ENCODE assay signal across 11 cellular contexts in genomic region chr4:76723373-76723772, GRCh38.
DNase-seq lines count a peak whose midpoint lies in the region; ATAC-seq, FAIRE-seq and TF ChIP-seq lines count a peak whose summit lies in the region.
"Had no signal": no experiment of that assay in that cellular context is flagged by ENCODE, and none has a peak within 500 bp of the region (broad histone marks: within the 10 kb centered on the region; RNA-seq: fewer than 3 reads in every experiment).

No MANE protein-coding gene starts in this region.

- no peak for TF ChIP-seq EP300 in stomach (IDR thresholded peaks at IDR 0.05)

- no peaks in the 10 kb centered on the region for H3K36me3 ChIP-seq in stomach

- H3K27me3 Mint-ChIP-seq in WTC11 (ENCODE audit: low read depth), result no peaks in the 10 kb centered on the region

- no peaks in the 10 kb centered on the region for H3K9me3 ChIP-seq in AG04450 (ENCODE audit: control insufficient read depth, insufficient read depth, low read length)
- H3K9me3 ChIP-seq in stomach, result no peaks in the 10 kb centered on the region

- FAIRE-seq in frontal cortex (lab: Jason Lieb, UNC), result no peak
- FAIRE-seq: D721Med had no signal

- POLR2A ChIA-PET in AG04450 (lab: Yijun Ruan, JAX), result interaction anchor here (0.6 to 1.2 kb wide), 4 partner anchors 15 to 349 kb away, joined by 3 to 5 read pairs (median 4); no protein-coding TSS in a partner anchor
- POLR2A ChIA-PET in WTC11 (lab: Charles Lee), result interaction anchor here (1.3 kb wide), 1 partner anchor 34 kb away, joined by 3 read pairs; no protein-coding TSS in a partner anchor

- TF ChIP-seq POLR2A in stomach (IDR thresholded peaks at IDR 0.05), result no peak
- no peak for TF ChIP-seq POLR2A in lower leg skin (IDR thresholded peaks at IDR 0.05)

- H3K27ac Mint-ChIP-seq in WTC11, result peak overlapping the region; percentile 75
- H3K27ac Mint-ChIP-seq: activated CD8-positive, alpha-beta T cell treated with anti-CD3 and anti-CD28 coated beads, Interleukin-2, amount 10 ng/mL, durations not matched to agents 7 days and 5 days had no signal

- CTCF ChIA-PET in AG04450 (lab: Charles Lee) (interaction anchor here (0.6 to 1.0 kb wide), 4 partner anchors 10 to 266 kb away, joined by 3 to 4 read pairs (median 3); no protein-coding TSS in a partner anchor), WTC11 (lab: Charles Lee) (no interaction called here)

- peaks cover 0 to 35% (median 27%) of the 10 kb centered on the region in 4 donors for H3K4me1 ChIP-seq in stomach

- DNase-seq in AG04450 (ENCODE audit: low read depth, low spot score) (no peak), WTC11 (ENCODE audit: low spot score) (no peak), left colon (no peak), frontal cortex (ENCODE audit: low spot score in 2 of 2) (no peak), stomach (no peak), lower leg skin (ENCODE audit: low spot score in 2 of 2) (no peak)
- no peak for DNase-seq in central memory CD4-positive, alpha-beta T cell
- DNase-seq: activated CD8-positive, alpha-beta T cell treated with anti-CD3 and anti-CD28 coated beads, Interleukin-2, amount 10 ng/mL, durations not matched to agents 7 days and 5 days; NCI-H1694 treated with DMSO at 0.1 percent for 48 hours had no signal

- peak; percentile 48 for TF ChIP-seq CTCF in AG04450 (IDR thresholded peaks at IDR 0.05; ENCODE audit: low read depth, low read length)
- TF ChIP-seq CTCF in WTC11 (IDR thresholded peaks at IDR 0.05), result no peak
- no peak for TF ChIP-seq CTCF in stomach (IDR thresholded peaks at IDR 0.05)
- TF ChIP-seq CTCF in lower leg skin (IDR thresholded peaks at IDR 0.05), result no peak

- H3K4me3 ChIP-seq in AG04450 (ENCODE audit: low read depth, low read length) (no peak overlapping the region), stomach (no peak overlapping the region), lower leg skin (ENCODE audit: low read depth, poor library complexity, severe bottlenecking) (no peak overlapping the region)

- H3K27ac ChIP-seq in AG04450 (ENCODE audit: low read depth, low read length) (peak overlapping the region; percentile 68), stomach (peak overlapping the region in 1 of 5 donors; percentile 45)

- H3K27me3 ChIP-seq in AG04450 (ENCODE audit: control insufficient read depth, insufficient read depth, low read length) (no peaks in the 10 kb centered on the region), stomach (no peaks in the 10 kb centered on the region)

- H3K4me3 Mint-ChIP-seq in WTC11, result no peak overlapping the region
- H3K4me3 Mint-ChIP-seq: activated CD8-positive, alpha-beta T cell treated with anti-CD3 and anti-CD28 coated beads, Interleukin-2, amount 10 ng/mL, durations not matched to agents 7 days and 5 days had no signal

- 0 out of 2 replicates have a peak, but pooled peaks cover 2% of the 10 kb centered on the region for H3K9me3 Mint-ChIP-seq in WTC11

- ATAC-seq in GM21786 (IDR thresholded peaks at IDR 0.05; ENCODE audit: unreplicated experiment), result peak; percentile 50
- ATAC-seq in WTC11, result no peak
- ATAC-seq in left colon, result peak; percentile 56
- ATAC-seq: activated CD8-positive, alpha-beta T cell treated with anti-CD3 and anti-CD28 coated beads, Interleukin-2, amount 10 ng/mL, durations not matched to agents 7 days and 5 days had no signal

- peaks cover 8% of the 10 kb centered on the region for H3K36me3 Mint-ChIP-seq in WTC11

- peaks cover 63% of the 10 kb centered on the region for H3K4me1 Mint-ChIP-seq in WTC11

- intact Hi-C loops in left colon (cut with DNase I, micrococcal nuclease), result no loop called here
- intact Hi-C loops in stomach (cut with DNase I; ENCODE audit: low total_unique reads), result no loop called here
- intact Hi-C loops in lower leg skin (cut with DNase I; ENCODE audit: low total_unique reads), result no loop called here

TF ChIP-seq in WTC11, 78 proteins besides CTCF, POLR2A, EP300 and RAD21:
- TF ChIP-seq NR2C2 (CRISPR knock-in tag; IDR thresholded peaks at IDR 0.05) (no peak), SOX15 (CRISPR knock-in tag; IDR thresholded peaks at IDR 0.05) (no peak), GTF2I (CRISPR knock-in tag; conservative IDR thresholded peaks at IDR 0.05) (no peak), ZNF317 (CRISPR knock-in tag; IDR thresholded peaks at IDR 0.05; ENCODE audit: borderline replicate concordance, low read depth) (no peak), ZSCAN18 (CRISPR knock-in tag; IDR thresholded peaks at IDR 0.05) (no peak), ZNF416 (CRISPR knock-in tag; IDR thresholded peaks at IDR 0.05) (no peak), ETV6 (CRISPR knock-in tag; IDR thresholded peaks at IDR 0.05) (no peak), CDX4 (CRISPR knock-in tag; IDR thresholded peaks at IDR 0.05; ENCODE audit: borderline replicate concordance) (no peak)
- TF ChIP-seq, protein P1, sequence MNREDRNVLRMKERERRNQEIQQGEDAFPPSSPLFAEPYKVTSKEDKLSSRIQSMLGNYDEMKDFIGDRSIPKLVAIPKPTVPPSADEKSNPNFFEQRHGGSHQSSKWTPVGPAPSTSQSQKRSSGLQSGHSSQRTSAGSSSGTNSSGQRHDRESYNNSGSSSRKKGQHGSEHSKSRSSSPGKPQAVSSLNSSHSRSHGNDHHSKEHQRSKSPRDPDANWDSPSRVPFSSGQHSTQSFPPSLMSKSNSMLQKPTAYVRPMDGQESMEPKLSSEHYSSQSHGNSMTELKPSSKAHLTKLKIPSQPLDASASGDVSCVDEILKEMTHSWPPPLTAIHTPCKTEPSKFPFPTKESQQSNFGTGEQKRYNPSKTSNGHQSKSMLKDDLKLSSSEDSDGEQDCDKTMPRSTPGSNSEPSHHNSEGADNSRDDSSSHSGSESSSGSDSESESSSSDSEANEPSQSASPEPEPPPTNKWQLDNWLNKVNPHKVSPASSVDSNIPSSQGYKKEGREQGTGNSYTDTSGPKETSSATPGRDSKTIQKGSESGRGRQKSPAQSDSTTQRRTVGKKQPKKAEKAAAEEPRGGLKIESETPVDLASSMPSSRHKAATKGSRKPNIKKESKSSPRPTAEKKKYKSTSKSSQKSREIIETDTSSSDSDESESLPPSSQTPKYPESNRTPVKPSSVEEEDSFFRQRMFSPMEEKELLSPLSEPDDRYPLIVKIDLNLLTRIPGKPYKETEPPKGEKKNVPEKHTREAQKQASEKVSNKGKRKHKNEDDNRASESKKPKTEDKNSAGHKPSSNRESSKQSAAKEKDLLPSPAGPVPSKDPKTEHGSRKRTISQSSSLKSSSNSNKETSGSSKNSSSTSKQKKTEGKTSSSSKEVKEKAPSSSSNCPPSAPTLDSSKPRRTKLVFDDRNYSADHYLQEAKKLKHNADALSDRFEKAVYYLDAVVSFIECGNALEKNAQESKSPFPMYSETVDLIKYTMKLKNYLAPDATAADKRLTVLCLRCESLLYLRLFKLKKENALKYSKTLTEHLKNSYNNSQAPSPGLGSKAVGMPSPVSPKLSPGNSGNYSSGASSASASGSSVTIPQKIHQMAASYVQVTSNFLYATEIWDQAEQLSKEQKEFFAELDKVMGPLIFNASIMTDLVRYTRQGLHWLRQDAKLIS (CRISPR knock-in tag; IDR thresholded peaks at IDR 0.05; ENCODE audit: borderline replicate concordance), result no peak
TF ChIP-seq in WTC11: peak in this region for 0.
